In the genomic region with DNA sequence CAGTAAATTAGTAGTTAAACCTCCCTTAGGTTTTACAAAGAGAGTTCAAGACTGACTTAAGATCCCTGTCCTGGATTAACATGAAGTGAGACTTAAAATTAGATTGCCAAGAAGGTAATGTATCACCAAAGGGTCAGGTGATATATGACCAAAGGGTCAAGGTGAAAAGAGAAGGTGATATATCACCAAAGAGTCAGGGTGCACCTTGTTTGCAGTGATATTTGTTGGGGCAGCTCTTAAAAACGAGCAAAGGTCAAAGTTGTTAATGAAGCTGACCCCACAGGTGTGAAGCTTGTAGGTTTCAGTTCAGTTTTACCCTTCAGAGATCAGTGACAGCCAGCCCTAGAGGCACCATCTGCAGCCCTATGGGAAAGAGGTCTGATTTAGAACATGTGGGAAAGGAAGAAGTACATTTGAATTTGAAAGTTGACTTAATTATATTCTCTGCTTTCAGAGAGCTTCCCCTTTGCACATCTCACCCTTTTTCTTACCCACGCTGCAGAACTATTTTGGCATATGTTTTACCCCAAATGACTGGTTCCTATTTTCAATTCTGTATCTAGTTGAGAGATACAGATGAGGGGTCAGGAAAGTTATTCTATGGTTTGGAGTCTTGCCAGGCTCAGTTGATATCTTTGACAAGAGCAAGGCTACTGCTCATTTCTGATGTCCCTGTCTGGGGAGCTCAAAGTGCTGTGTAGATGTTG, we compare ENCODE assay signal across 10 cellular contexts.
DNase-seq lines count a peak whose midpoint lies in the region; ATAC-seq and TF ChIP-seq lines count a peak whose summit lies in the region.
"Had no signal": no experiment of that assay in that cellular context is flagged by ENCODE, and none has a peak within 500 bp of the region (broad histone marks: within the 10 kb centered on the region; RNA-seq: fewer than 3 reads in every experiment).

No MANE protein-coding gene starts in this region.

- H2BK12ac ChIP-seq in trophoblast cell (ENCODE audit: low read length): no peak overlapping the region

- no peak overlapping the region for H3K4me3 ChIP-seq in effector memory CD4-positive, alpha-beta T cell (ENCODE audit: insufficient read depth, low read depth, low read length, poor library complexity, severe bottlenecking)
- H3K4me3 ChIP-seq in trophoblast cell (ENCODE audit: low read depth, low read length): no peak overlapping the region

- no peak overlapping the region for H3K27ac ChIP-seq in effector memory CD4-positive, alpha-beta T cell (ENCODE audit: insufficient read depth, low read length, poor library complexity, severe bottlenecking)
- H3K27ac ChIP-seq in trophoblast cell (ENCODE audit: low read depth, low read length): no peak overlapping the region
- H3K27ac ChIP-seq: foreskin keratinocyte had no signal

- no peak overlapping the region for H2AFZ ChIP-seq in trophoblast cell (ENCODE audit: insufficient read depth, low read length, poor library complexity)

- no peak for TF ChIP-seq CTCF in nephron progenitor cell (IDR thresholded peaks at IDR 0.05)

- peaks cover 17% of the 10 kb centered on the region for H3K9me3 Mint-ChIP-seq in nephron progenitor cell

- H3K4me3 Mint-ChIP-seq in nephron progenitor cell: peak overlapping the region; percentile 28

- no CpG with 5 or more reads among the region's 2 CpGs for WGBS in trophoblast cell (ENCODE audit: extremely low coverage, insufficient coverage, insufficient read length)

- no peaks in the 10 kb centered on the region for H3K4me1 ChIP-seq in effector memory CD4-positive, alpha-beta T cell (ENCODE audit: control insufficient read depth, insufficient read depth, low read length, poor library complexity, severe bottlenecking)
- peaks cover 0 to 5% of the 10 kb centered on the region in 2 experiments for H3K4me1 ChIP-seq in trophoblast cell (ENCODE audit: control insufficient read depth in 1 of 2, insufficient read depth in 2 of 2, low read length in 2 of 2)
- H3K4me1 ChIP-seq: foreskin keratinocyte had no signal

- peaks cover 7% of the 10 kb centered on the region for H3K36me3 Mint-ChIP-seq in nephron progenitor cell (ENCODE audit: low read depth)

- no peaks in the 10 kb centered on the region for H3K27me3 ChIP-seq in effector memory CD4-positive, alpha-beta T cell (replicated peaks; ENCODE audit: control insufficient read depth, insufficient read depth, low read length, poor library complexity, severe bottlenecking)
- H3K27me3 ChIP-seq in trophoblast cell (ENCODE audit: insufficient read depth, low read length): no peaks in the 10 kb centered on the region
- H3K27me3 ChIP-seq: foreskin keratinocyte had no signal

- H3K9ac ChIP-seq in trophoblast cell (ENCODE audit: low read length): no peak overlapping the region

- no peaks in the 10 kb centered on the region for H3K79me1 ChIP-seq in trophoblast cell (ENCODE audit: low read length)

- H2AK5ac ChIP-seq in trophoblast cell (ENCODE audit: low read length): no peak overlapping the region

- no peaks in the 10 kb centered on the region for H3K36me3 ChIP-seq in effector memory CD4-positive, alpha-beta T cell (ENCODE audit: control insufficient read depth, insufficient read depth, low read length)
- no peaks in the 10 kb centered on the region for H3K36me3 ChIP-seq in trophoblast cell (ENCODE audit: control insufficient read depth in 1 of 2, insufficient read depth in 2 of 2, low read length in 2 of 2)

- peak; percentile 83 for ATAC-seq in GM18907 (IDR thresholded peaks at IDR 0.05; ENCODE audit: unreplicated experiment)
- ATAC-seq in GM21786 (IDR thresholded peaks at IDR 0.05; ENCODE audit: unreplicated experiment): peak; percentile 62
- ATAC-seq in HG03439 (IDR thresholded peaks at IDR 0.05; ENCODE audit: unreplicated experiment): peak; percentile 89
- ATAC-seq: foreskin keratinocyte had no signal

- no peaks in the 10 kb centered on the region for H3K27me3 Mint-ChIP-seq in nephron progenitor cell (ENCODE audit: low read depth, poor library complexity)

- no peaks in the 10 kb centered on the region for H3K9me3 ChIP-seq in effector memory CD4-positive, alpha-beta T cell (ENCODE audit: control insufficient read depth, low read length)
- H3K9me3 ChIP-seq in trophoblast cell (ENCODE audit: insufficient read depth, low read depth, low read length): no peaks in the 10 kb centered on the region

- H3K18ac ChIP-seq in trophoblast cell (ENCODE audit: low read length): no peak overlapping the region

- H3K23ac ChIP-seq in trophoblast cell (ENCODE audit: low read length): no peak overlapping the region

- no peak overlapping the region for H2BK120ac ChIP-seq in trophoblast cell (ENCODE audit: insufficient read depth, low read length, poor library complexity)

- no peak overlapping the region for H4K8ac ChIP-seq in trophoblast cell (ENCODE audit: low read depth, low read length)

- H4K91ac ChIP-seq in trophoblast cell (ENCODE audit: low read depth, low read length): no peak overlapping the region

- H3K4me1 Mint-ChIP-seq in nephron progenitor cell: peaks cover 65% of the 10 kb centered on the region

- no peaks in the 10 kb centered on the region for H3K79me2 ChIP-seq in trophoblast cell (ENCODE audit: control insufficient read depth, insufficient read depth, low read length, poor library complexity)

- no peak overlapping the region for H3K4me2 ChIP-seq in trophoblast cell (ENCODE audit: low read length)

- peak overlapping the region; percentile 84 for H3K27ac Mint-ChIP-seq in nephron progenitor cell

- DNase-seq in nephron progenitor cell: no peak
- DNase-seq in cerebellum (ENCODE audit: low spot score): no peak
- DNase-seq in effector memory CD4-positive, alpha-beta T cell: no peak
- DNase-seq in NCI-H2107 treated with DMSO at 0.1 percent for 48 hours (lab: John Stamatoyannopoulos, UW; ENCODE audit: unreplicated experiment): no peak
- no peak for DNase-seq in trophoblast cell
- DNase-seq: KG1 had no signal

- no peak overlapping the region for H3K4ac ChIP-seq in trophoblast cell (ENCODE audit: low read depth, low read length)

- H2BK5ac ChIP-seq in trophoblast cell (ENCODE audit: low read depth, low read length, poor library complexity): no peak overlapping the region

- no peak overlapping the region for H3K14ac ChIP-seq in trophoblast cell (ENCODE audit: low read length)

- H4K12ac ChIP-seq in trophoblast cell (ENCODE audit: low read depth, low read length): no peak overlapping the region
